In the genomic region with DNA sequence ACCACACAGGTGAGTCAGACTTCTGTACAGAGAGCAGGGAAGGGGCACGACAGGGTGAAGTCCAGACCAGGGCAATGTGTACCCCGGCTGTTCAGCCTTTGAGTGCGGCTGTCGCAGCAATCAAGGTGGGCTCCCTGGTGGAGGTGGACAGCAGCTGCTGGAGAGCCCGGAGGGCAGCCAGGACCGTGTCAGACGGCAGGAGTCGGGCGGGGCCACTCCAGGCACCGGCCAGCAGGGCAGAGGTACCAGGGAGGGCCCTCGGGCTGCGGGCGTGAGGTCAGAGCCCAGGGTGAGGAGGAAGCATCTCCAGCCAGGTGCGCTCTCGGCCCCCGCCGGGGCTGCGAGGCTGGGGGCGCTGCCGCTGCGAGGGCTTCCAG, we compare ENCODE assay signal across 8 cellular contexts. TPM values are rescaled to one million over a fixed set of nuclear protein-coding genes. Genes with fewer than 3 reads are reported as not detected.
DNase-seq lines count a peak whose midpoint lies in the region; ATAC-seq lines count a peak whose summit lies in the region.

No MANE protein-coding gene starts in this region.

- no peaks in the 10 kb centered on the region for H3K27me3 Mint-ChIP-seq in activated CD4-positive, alpha-beta memory T cell treated with anti-CD3 and anti-CD28 coated beads, Interleukin-2, amount 10 ng/mL, durations not matched to agents 7 days and 5 days

- CTCF ChIA-PET in activated CD4-positive, alpha-beta memory T cell treated with anti-CD3 and anti-CD28 coated beads, Interleukin-2, amount 10 ng/mL, durations not matched to agents 7 days and 5 days (lab: Charles Lee): interaction anchor here (2.2 kb wide), 1 partner anchor 12 kb away, joined by 5 read pairs; no protein-coding TSS in a partner anchor

- H3K9me3 Mint-ChIP-seq in activated CD4-positive, alpha-beta memory T cell treated with anti-CD3 and anti-CD28 coated beads, Interleukin-2, amount 10 ng/mL, durations not matched to agents 7 days and 5 days: no peaks in the 10 kb centered on the region

- POLR2A ChIA-PET in activated CD4-positive, alpha-beta memory T cell treated with anti-CD3 and anti-CD28 coated beads, Interleukin-2, amount 10 ng/mL, durations not matched to agents 7 days and 5 days (lab: Charles Lee): interaction anchor here (0.7 to 6.0 kb wide), 16 partner anchors 9 to 134 kb away, joined by 3 to 55 read pairs (median 5); partner anchors contain the start of genes ALG12 and CRELD2

- H3K4me1 Mint-ChIP-seq in activated CD4-positive, alpha-beta memory T cell treated with anti-CD3 and anti-CD28 coated beads, Interleukin-2, amount 10 ng/mL, durations not matched to agents 7 days and 5 days: peaks cover 35% of the 10 kb centered on the region

- H3K27ac Mint-ChIP-seq in activated CD4-positive, alpha-beta memory T cell treated with anti-CD3 and anti-CD28 coated beads, Interleukin-2, amount 10 ng/mL, durations not matched to agents 7 days and 5 days: peak overlapping the region; percentile 80

- peaks cover 30% of the 10 kb centered on the region for H3K36me3 Mint-ChIP-seq in activated CD4-positive, alpha-beta memory T cell treated with anti-CD3 and anti-CD28 coated beads, Interleukin-2, amount 10 ng/mL, durations not matched to agents 7 days and 5 days (ENCODE audit: low read depth)

- DNase-seq in activated CD4-positive, alpha-beta memory T cell treated with anti-CD3 and anti-CD28 coated beads, Interleukin-2, amount 10 ng/mL, durations not matched to agents 7 days and 5 days: peak; percentile 50
- DNase-seq in Right ventricle myocardium inferior (ENCODE audit: missing footprints) (no peak), renal cortical epithelial cell (ENCODE audit: low read depth) (peak; percentile 70), pons (ENCODE audit: low spot score) (no peak), AG08395 (ENCODE audit: low spot score) (no peak)

- ATAC-seq in GM18511 (IDR thresholded peaks at IDR 0.05; ENCODE audit: unreplicated experiment) (peak; percentile 15), HG03135 (IDR thresholded peaks at IDR 0.05; ENCODE audit: unreplicated experiment) (peak; percentile 14), Right ventricle myocardium inferior (peak; percentile 1), GM18868 (IDR thresholded peaks at IDR 0.05; ENCODE audit: unreplicated experiment) (no peak)

- intact Hi-C loops in Right ventricle myocardium inferior (cut with DNase I): loop anchor here (1.0 kb wide), 1 partner anchor 23 kb away; no protein-coding TSS in a partner anchor

- peak overlapping the region; percentile 76 for H3K4me3 Mint-ChIP-seq in activated CD4-positive, alpha-beta memory T cell treated with anti-CD3 and anti-CD28 coated beads, Interleukin-2, amount 10 ng/mL, durations not matched to agents 7 days and 5 days

RNA-seq across cellular contexts. Expression of gene PIM3, which starts 0.8 kb away (rescaled TPM):
- total RNA-seq in activated CD4-positive, alpha-beta memory T cell treated with anti-CD3 and anti-CD28 coated beads, Interleukin-2, amount 10 ng/mL, durations not matched to agents 7 days and 5 days: 10 to 100 TPM; 60.1 to 62.3 TPM
- total RNA-seq in Right ventricle myocardium inferior (56.9 TPM), renal cortical epithelial cell (26.3 and 40.3 TPM in 2 replicates)

RNA-seq across cellular contexts. Expression of gene CRELD2, which starts 41.3 kb away (rescaled TPM):
- 10 to 100 TPM; 50.0 to 51.2 TPM for total RNA-seq in activated CD4-positive, alpha-beta memory T cell treated with anti-CD3 and anti-CD28 coated beads, Interleukin-2, amount 10 ng/mL, durations not matched to agents 7 days and 5 days
- total RNA-seq in Right ventricle myocardium inferior (30.6 TPM), renal cortical epithelial cell (28.3 and 32.5 TPM in 2 replicates)

RNA-seq across cellular contexts. Expression of gene ALG12, which starts 41.5 kb away (rescaled TPM):
- 10 to 100 TPM; 14.7 to 20.6 TPM for total RNA-seq in activated CD4-positive, alpha-beta memory T cell treated with anti-CD3 and anti-CD28 coated beads, Interleukin-2, amount 10 ng/mL, durations not matched to agents 7 days and 5 days
- total RNA-seq in Right ventricle myocardium inferior: 16.4 TPM
- 15.5 and 33.2 TPM in 2 replicates for total RNA-seq in renal cortical epithelial cell

RNA-seq across cellular contexts. Expression of gene IL17REL, which starts 52.8 kb away (rescaled TPM):
- total RNA-seq in activated CD4-positive, alpha-beta memory T cell treated with anti-CD3 and anti-CD28 coated beads, Interleukin-2, amount 10 ng/mL, durations not matched to agents 7 days and 5 days: not detected
- total RNA-seq in Right ventricle myocardium inferior (not detected), renal cortical epithelial cell (not detected in 2 replicates)

Comparison
In these comparisons a context has a peak if more than half of its experiments do, and no peak if none do; other contexts are left out.
1. DNase-seq: peak in activated CD4-positive, alpha-beta memory T cell treated with anti-CD3 and anti-CD28 coated beads, Interleukin-2, amount 10 ng/mL, durations not matched to agents 7 days and 5 days (single experiment) and renal cortical epithelial cell (single experiment); none in Right ventricle myocardium inferior (single experiment), pons (single experiment) and AG08395 (single experiment).